ENCODE assay signal across 24 cellular contexts in genomic region chr15:42798802-42799201, GRCh38.
DNase-seq lines count a peak whose midpoint lies in the region; ATAC-seq, FAIRE-seq and TF ChIP-seq lines count a peak whose summit lies in the region.
"Had no signal": no experiment of that assay in that cellular context is flagged by ENCODE, and none has a peak within 500 bp of the region (broad histone marks: within the 10 kb centered on the region; RNA-seq: fewer than 3 reads in every experiment).

No MANE protein-coding gene starts in this region.

- 93% methylated on average over 11 of the region's 11 CpGs for WGBS in HepG2 (ENCODE audit: low lambda C conversion rate)
- WGBS in right lobe of liver (ENCODE audit: insufficient coverage, low coverage, low lambda C conversion rate, missing lambda C conversion rate), result 94% methylated on average over 11 of the region's 11 CpGs
- no CpG with 5 or more reads among the region's 11 CpGs for WGBS in IMR-90 (ENCODE audit: extremely low coverage in 2 of 2, insufficient read length in 1 of 2), 2 experiments
- 67% methylated on average over 11 of the region's 11 CpGs for WGBS in K562 (ENCODE audit: insufficient coverage, low coverage, missing lambda C conversion rate)
- WGBS in psoas muscle, 3 donors, result 94 to 97% (median 96%) methylated on average over 11 of the region's 11 CpGs

- H3K9me3 ChIP-seq in HepG2 (ENCODE audit: low read length), result no peaks in the 10 kb centered on the region
- H3K9me3 ChIP-seq in right lobe of liver, result no peaks in the 10 kb centered on the region
- H3K9me3 ChIP-seq in IMR-90 (ENCODE audit: control insufficient read depth, insufficient read depth, low read length), result no peaks in the 10 kb centered on the region
- no peaks in the 10 kb centered on the region for H3K9me3 ChIP-seq in K562 (replicated peaks; ENCODE audit: control insufficient read depth, insufficient read depth, low read depth, low read length)
- H3K9me3 ChIP-seq in psoas muscle, result no peaks in the 10 kb centered on the region
- H3K9me3 ChIP-seq: BLaER1 treated with 17β-estradiol and CSF1 and Interleukin-3, amounts not matched to agents 10 nM and 100 nM; Caco-2 had no signal

- H3K4me3 Mint-ChIP-seq in nephron progenitor cell, result no peak overlapping the region
- H3K4me3 Mint-ChIP-seq: B cell; CD4-positive, alpha-beta T cell; CD8-positive, alpha-beta T cell had no signal

- TF ChIP-seq CTCF in HepG2 (CRISPR knock-in tag; IDR thresholded peaks at IDR 0.05) (no peak), right lobe of liver (IDR thresholded peaks at IDR 0.05) (no peak), IMR-90 (conservative IDR thresholded peaks at IDR 0.05; ENCODE audit: low read depth, low read length) (no peak), K562 (IDR thresholded peaks at IDR 0.05 in 2 of 3, conservative IDR thresholded peaks at IDR 0.05 in 1 of 3; ENCODE audit: insufficient read depth in 2 of 3, low read depth in 1 of 3, low read length in 3 of 3) (no peak), nephron progenitor cell (IDR thresholded peaks at IDR 0.05) (no peak), psoas muscle (IDR thresholded peaks at IDR 0.05) (no peak)

- no peak overlapping the region for H3K23ac ChIP-seq in IMR-90 (ENCODE audit: low read depth, low read length)

- no peak for FAIRE-seq in HepG2 (lab: Jason Lieb, UNC)
- no peak for FAIRE-seq in K562 (lab: Jason Lieb, UNC)
- FAIRE-seq: A204.1, D721Med, G401.6, GM12891, GM19239 had no signal

- H3K9ac ChIP-seq in HepG2 (ENCODE audit: insufficient read depth, low read depth, low read length), result no peak overlapping the region
- H3K9ac ChIP-seq in IMR-90 (ENCODE audit: low read depth, low read length), result no peak overlapping the region
- no peak overlapping the region for H3K9ac ChIP-seq in K562 (ENCODE audit: insufficient read depth in 1 of 2, low read depth in 2 of 2, low read length in 2 of 2)
- H3K9ac ChIP-seq: BLaER1 treated with 17β-estradiol and CSF1 and Interleukin-3, amounts not matched to agents 10 nM and 100 nM had no signal

- H4K91ac ChIP-seq in IMR-90 (ENCODE audit: insufficient read depth, low read depth, low read length), result no peak overlapping the region

- H4K20me1 ChIP-seq in HepG2 (ENCODE audit: insufficient read depth, low read length) (no peaks in the 10 kb centered on the region), IMR-90 (ENCODE audit: insufficient read depth, low read length) (no peaks in the 10 kb centered on the region), K562 (replicated peaks; ENCODE audit: control insufficient read depth, insufficient read depth, low read length) (no peaks in the 10 kb centered on the region)

- no peak overlapping the region for H3K4ac ChIP-seq in IMR-90 (ENCODE audit: low read depth, low read length)

- ATAC-seq in HepG2 (no peak), right lobe of liver (no peak), IMR-90 (ENCODE audit: low read depth) (no peak), K562 (no peak), psoas muscle (no peak)
- ATAC-seq: CD8-positive, alpha-beta T cell had no signal

- no peak overlapping the region for H4K8ac ChIP-seq in IMR-90 (ENCODE audit: low read depth in 2 of 2, low read length in 2 of 2)

- TF ChIP-seq RAD21 in HepG2 (CRISPR knock-in tag; IDR thresholded peaks at IDR 0.05), result no peak
- no peak for TF ChIP-seq RAD21 in IMR-90 (IDR thresholded peaks at IDR 0.05; ENCODE audit: low read length)
- TF ChIP-seq RAD21 in K562 (CRISPR knock-in tag; conservative IDR thresholded peaks at IDR 0.05 in 1 of 2, IDR thresholded peaks at IDR 0.05 in 1 of 2), result no peak

- no peak overlapping the region for H2AFZ ChIP-seq in HepG2 (ENCODE audit: low read length)
- H2AFZ ChIP-seq in IMR-90 (replicated peaks; ENCODE audit: low read length, poor library complexity), result no peak overlapping the region
- H2AFZ ChIP-seq in K562 (ENCODE audit: low read depth, low read length), result no peak overlapping the region

- BruUV-seq in HepG2 (replicated peaks; lab: Mats Ljungman, UMichigan), result no TSS peak
- BruUV-seq in IMR-90 (replicated peaks; lab: Mats Ljungman, UMichigan), result no TSS peak
- no TSS peak for BruUV-seq in K562 (replicated peaks; lab: Mats Ljungman, UMichigan)

- no peak overlapping the region for H3K27ac ChIP-seq in HepG2 (ENCODE audit: extremely low read length, insufficient read depth, low read length)
- no peak overlapping the region for H3K27ac ChIP-seq in right lobe of liver
- no peak overlapping the region for H3K27ac ChIP-seq in IMR-90 (ENCODE audit: insufficient read depth, low read length)
- no peak overlapping the region for H3K27ac ChIP-seq in K562 (ENCODE audit: extremely low read depth, low read depth, low read length)
- no peak overlapping the region for H3K27ac ChIP-seq in psoas muscle
- H3K27ac ChIP-seq: BLaER1 treated with 17β-estradiol and CSF1 and Interleukin-3, amounts not matched to agents 10 nM and 100 nM; C4-2B had no signal

- H3K4me3 ChIP-seq in HepG2 (replicated peaks in 1 of 3; ENCODE audit: insufficient read depth in 1 of 3, low read depth in 2 of 3, low read length in 3 of 3) (no peak overlapping the region), right lobe of liver (no peak overlapping the region), IMR-90 (ENCODE audit: insufficient read depth, low read depth, low read length) (no peak overlapping the region), K562 (no peak overlapping the region), psoas muscle (no peak overlapping the region)
- H3K4me3 ChIP-seq: BLaER1 treated with 17β-estradiol and CSF1 and Interleukin-3, amounts not matched to agents 10 nM and 100 nM had no signal

- dilution Hi-C loops in IMR-90 (cut with HindIII; ENCODE audit: low sequenced_read_pairs, unreplicated experiment), result no loop called here

- no peak overlapping the region for H3K56ac ChIP-seq in IMR-90 (ENCODE audit: extremely low read depth, insufficient read depth, low read length)

- no peak overlapping the region for H4K5ac ChIP-seq in IMR-90 (ENCODE audit: low read depth, low read length)

- H3K27me3 Mint-ChIP-seq in nephron progenitor cell (ENCODE audit: low read depth, poor library complexity), result peaks cover 5% of the 10 kb centered on the region
- H3K27me3 Mint-ChIP-seq: B cell; CD4-positive, alpha-beta T cell had no signal

- H2BK20ac ChIP-seq in IMR-90 (ENCODE audit: low read depth, low read length), result no peak overlapping the region

- H3K79me1 ChIP-seq in IMR-90 (ENCODE audit: low read depth in 1 of 2, low read length in 2 of 2), result no peaks in the 10 kb centered on the region; a peak in 2 of 4 replicates

- H2BK5ac ChIP-seq in IMR-90 (ENCODE audit: low read depth, low read length, poor library complexity, severe bottlenecking), result no peak overlapping the region

- no peaks in the 10 kb centered on the region for H3K79me2 ChIP-seq in HepG2 (ENCODE audit: insufficient read depth, low read length)
- H3K79me2 ChIP-seq in K562 (ENCODE audit: control insufficient read depth, insufficient read depth, low read length), result no peaks in the 10 kb centered on the region

- no peaks in the 10 kb centered on the region for H3K27me3 ChIP-seq in HepG2 (ENCODE audit: control insufficient read depth in 1 of 2, insufficient read depth in 2 of 2, low read length in 2 of 2)
- no peaks in the 10 kb centered on the region for H3K27me3 ChIP-seq in right lobe of liver
- H3K27me3 ChIP-seq in IMR-90 (ENCODE audit: control insufficient read depth, insufficient read depth, low read length), result no peaks in the 10 kb centered on the region
- H3K27me3 ChIP-seq in K562 (ENCODE audit: control insufficient read depth in 2 of 2, insufficient read depth in 2 of 2, low read length in 2 of 2), result no peaks in the 10 kb centered on the region
- no peaks in the 10 kb centered on the region for H3K27me3 ChIP-seq in psoas muscle (ENCODE audit: insufficient read depth in 3 of 3, low read length in 2 of 3)
- H3K27me3 ChIP-seq: BLaER1 treated with 17β-estradiol and CSF1 and Interleukin-3, amounts not matched to agents 10 nM and 100 nM had no signal

- H3K9me3 Mint-ChIP-seq in nephron progenitor cell, result no peaks in the 10 kb centered on the region
- H3K9me3 Mint-ChIP-seq: CD4-positive, alpha-beta T cell; CD8-positive, alpha-beta T cell had no signal

- H2BK120ac ChIP-seq in IMR-90 (ENCODE audit: low read depth, low read length), result no peak overlapping the region

- peaks cover 5% of the 10 kb centered on the region for H3K4me1 Mint-ChIP-seq in nephron progenitor cell
- H3K4me1 Mint-ChIP-seq: B cell had no signal

- H3K27ac Mint-ChIP-seq in nephron progenitor cell, result peak overlapping the region; percentile 52
- H3K27ac Mint-ChIP-seq: B cell; CD4-positive, alpha-beta T cell; CD8-positive, alpha-beta T cell had no signal

- H3K36me3 Mint-ChIP-seq in nephron progenitor cell (ENCODE audit: low read depth), result peaks cover 60% of the 10 kb centered on the region

- no peak overlapping the region for H3K14ac ChIP-seq in IMR-90 (replicated peaks; ENCODE audit: low read depth, low read length)

- TF ChIP-seq EP300 in HepG2 (IDR thresholded peaks at IDR 0.05; ENCODE audit: low read depth in 2 of 2, low read length in 2 of 2) (no peak), HepG2 (CRISPR knock-in tag; IDR thresholded peaks at IDR 0.05; ENCODE audit: borderline replicate concordance) (no peak), K562 (IDR thresholded peaks at IDR 0.05; ENCODE audit: low read length) (no peak)

- H2BK15ac ChIP-seq in IMR-90 (ENCODE audit: low read depth, low read length), result no peak overlapping the region

- in situ Hi-C loops in HepG2 (cut with HindIII; ENCODE audit: extremely low pct_ligation_motif_present, low pct_unique_long_range_greater_than_20kb) (no loop called here), IMR-90 (cut with MboI; ENCODE audit: low sequenced_read_pairs) (no loop called here), K562 (cut with MboI) (no loop called here)

- POLR2A ChIA-PET in HepG2 (lab: Yijun Ruan, JAX) (no interaction called here), IMR-90 (lab: Charles Lee; ENCODE audit: unreplicated experiment) (no interaction called here), K562 (lab: Yijun Ruan, JAX) (interaction anchor here (0.8 kb wide), 1 partner anchor 10 kb away, joined by 3 read pairs; no protein-coding TSS in a partner anchor)

- DNase-seq in HepG2 (ENCODE audit: low spot score) (no peak), right lobe of liver (no peak), IMR-90 (no peak), K562 (ENCODE audit: extremely low read depth in 1 of 4, low spot score in 3 of 4) (no peak), nephron progenitor cell (no peak), psoas muscle (no peak), NCI-H2081 (lab: John Stamatoyannopoulos, UW) (no peak), NCI-H1105 (lab: John Stamatoyannopoulos, UW) (no peak)
- DNase-seq: 8988T; AML-193; Caco-2; Calu3; CD4-positive, alpha-beta T cell; CD8-positive, alpha-beta T cell; DMS79 treated with DMSO at 0.1 percent for 48 hours; GF-D8 had no signal

- no peak for TF ChIP-seq POLR2A in HepG2 (IDR thresholded peaks at IDR 0.05; ENCODE audit: insufficient read depth in 1 of 2, low read depth in 2 of 2, low read length in 2 of 2)
- TF ChIP-seq POLR2A in right lobe of liver (IDR thresholded peaks at IDR 0.05), result no peak
- no peak for TF ChIP-seq POLR2A in IMR-90 (IDR thresholded peaks at IDR 0.05; ENCODE audit: low read depth, low read length)
- no peak for TF ChIP-seq POLR2A in K562 (conservative IDR thresholded peaks at IDR 0.05)

- CTCF ChIA-PET in HepG2 (lab: Yijun Ruan, JAX; ENCODE audit: low intra/inter-chr PET ratio, low total read pairs) (no interaction called here), IMR-90 (lab: Yijun Ruan, JAX) (no interaction called here), K562 (lab: Yijun Ruan, JAX; ENCODE audit: low intra/inter-chr PET ratio) (no interaction called here)

- no peaks in the 10 kb centered on the region for H3K9me1 ChIP-seq in IMR-90 (ENCODE audit: insufficient read depth, low read length)
- no peaks in the 10 kb centered on the region for H3K9me1 ChIP-seq in K562 (ENCODE audit: control insufficient read depth, insufficient read depth, low read length)

- no peak overlapping the region for H2AK9ac ChIP-seq in IMR-90 (replicated peaks; ENCODE audit: low read depth, low read length, poor library complexity)

- no peak overlapping the region for H3K18ac ChIP-seq in IMR-90 (ENCODE audit: low read depth, low read length)

- no peaks in the 10 kb centered on the region for H3K4me1 ChIP-seq in HepG2 (ENCODE audit: insufficient read depth, low read length)
- no peaks in the 10 kb centered on the region for H3K4me1 ChIP-seq in right lobe of liver
- peaks cover 2% of the 10 kb centered on the region; the same call in 1 of the 2 replicates for H3K4me1 ChIP-seq in IMR-90 (ENCODE audit: control insufficient read depth, insufficient read depth, low read length)
- peaks cover 0 to 4% of the 10 kb centered on the region in 2 experiments; a peak in 1 of 5 replicates for H3K4me1 ChIP-seq in K562 (replicated peaks in 1 of 2; ENCODE audit: control insufficient read depth in 2 of 2, insufficient read depth in 2 of 2, low read length in 2 of 2)
- H3K4me1 ChIP-seq in psoas muscle, result no peaks in the 10 kb centered on the region
- H3K4me1 ChIP-seq: Caco-2 had no signal

- H3K4me2 ChIP-seq in HepG2 (ENCODE audit: low read depth, low read length), result no peak overlapping the region
- H3K4me2 ChIP-seq in IMR-90 (ENCODE audit: low read depth, low read length), result no peak overlapping the region
- no peak overlapping the region for H3K4me2 ChIP-seq in K562 (ENCODE audit: insufficient read depth, low read length)
- H3K4me2 ChIP-seq: BLaER1 treated with 17β-estradiol and CSF1 and Interleukin-3, amounts not matched to agents 10 nM and 100 nM had no signal

- intact Hi-C loops in HepG2 (cut with micrococcal nuclease; ENCODE audit: unreplicated experiment), result loop anchor here (10.0 kb wide), 1 partner anchor 126 kb away; the partner anchor contains the start of gene TTBK2
- intact Hi-C loops in right lobe of liver (cut with DNase I), result no loop called here
- intact Hi-C loops in IMR-90 (cut with micrococcal nuclease), result loop anchor here (5.0 kb wide), 1 partner anchor 123 kb away; the partner anchor contains the start of gene TTBK2
- intact Hi-C loops in K562 (cut with micrococcal nuclease), result no loop called here
- intact Hi-C loops in psoas muscle (cut with DNase I), result no loop called here

- H2AK5ac ChIP-seq in IMR-90 (ENCODE audit: low read depth, low read length), result no peak overlapping the region

- peaks cover 0 to 3% of the 10 kb centered on the region in 2 experiments; a peak in 1 of 5 replicates for H3K36me3 ChIP-seq in HepG2 (replicated peaks in 1 of 2; ENCODE audit: control insufficient read depth in 1 of 2, insufficient read depth in 2 of 2, low read length in 2 of 2)
- peaks cover 0 to 13% (median 0%) of the 10 kb centered on the region in 4 donors for H3K36me3 ChIP-seq in right lobe of liver
- H3K36me3 ChIP-seq in IMR-90 (ENCODE audit: control insufficient read depth, insufficient read depth, low read length), result peaks cover 10% of the 10 kb centered on the region
- H3K36me3 ChIP-seq in K562 (ENCODE audit: control insufficient read depth, insufficient read depth, low read length), result 0 out of 3 replicates have a peak, but pooled peaks cover 2% of the 10 kb centered on the region
- H3K36me3 ChIP-seq in psoas muscle (ENCODE audit: insufficient read depth in 1 of 2, low read depth in 1 of 2), result peaks cover 0 to 35% of the 10 kb centered on the region in 2 donors

Comparison
In these comparisons a context has a peak if more than half of its experiments do, and no peak if none do; other contexts are left out.
1. intact Hi-C loops: an anchor here in HepG2 (10.0 kb wide) and IMR-90 (5.0 kb wide); none called in right lobe of liver, K562 and psoas muscle.
2. Of the 241 proteins assayed by ChIP-seq in both HepG2 and K562: peak only in HepG2: MAFK; only in K562: MAFG; in both: MAFF; in neither: 238.